9 cellular contexts compared by ENCODE assay signal in genomic region chr4:150390531-150390910, GRCh38.
"Had no signal": no experiment of that assay in that cellular context is flagged by ENCODE, and none has a peak within 500 bp of the region (broad histone marks: within the 10 kb centered on the region; RNA-seq: fewer than 3 reads in every experiment).

No MANE protein-coding gene starts in this region.

- H3K36me3 ChIP-seq: HAP-1 had no signal

- H3K27ac ChIP-seq: GM23248, HL-60 had no signal

- H3K4me3 ChIP-seq: GM23248, HAP-1 had no signal

- H3K9ac ChIP-seq: GM23248 had no signal

- DNase-seq: GM23248, GOT3, H7, HFFc6, KBM-7 had no signal

- H3K4me3 Mint-ChIP-seq: HFFc6 had no signal

- H3K27ac Mint-ChIP-seq: HFFc6 had no signal

- H3K9me3 ChIP-seq: HAP-1 had no signal

- FAIRE-seq: HepG2 had no signal

- ATAC-seq: HCT116, HepG2 had no signal

- H2AFZ ChIP-seq: GM23248 had no signal
